In genomic region chr19:55172741-55173140, GRCh38 we compare ENCODE assay signal across 1 cellular context.
TF ChIP-seq lines count a peak whose summit lies in the region.

No MANE protein-coding gene starts in this region.

TF ChIP-seq in IMR-90, 13 proteins besides CTCF, POLR2A, EP300 and RAD21:
- TF ChIP-seq RFX5 (IDR thresholded peaks at IDR 0.05; ENCODE audit: low read depth, low read length), result no peak
- 0 out of 2 replicates have a peak, but pooled peaks have one; percentile 24 for TF ChIP-seq FOS (IDR thresholded peaks at IDR 0.05; ENCODE audit: low read depth, low read length)
